1 cellular context compared by ENCODE assay signal in genomic region chr13:49792550-49793324, GRCh38.
A peak's percentile ranks its signal among the peaks of the same experiment; 100 is the strongest.
TF ChIP-seq lines count a peak whose summit lies in the region.

A gene with protein sequence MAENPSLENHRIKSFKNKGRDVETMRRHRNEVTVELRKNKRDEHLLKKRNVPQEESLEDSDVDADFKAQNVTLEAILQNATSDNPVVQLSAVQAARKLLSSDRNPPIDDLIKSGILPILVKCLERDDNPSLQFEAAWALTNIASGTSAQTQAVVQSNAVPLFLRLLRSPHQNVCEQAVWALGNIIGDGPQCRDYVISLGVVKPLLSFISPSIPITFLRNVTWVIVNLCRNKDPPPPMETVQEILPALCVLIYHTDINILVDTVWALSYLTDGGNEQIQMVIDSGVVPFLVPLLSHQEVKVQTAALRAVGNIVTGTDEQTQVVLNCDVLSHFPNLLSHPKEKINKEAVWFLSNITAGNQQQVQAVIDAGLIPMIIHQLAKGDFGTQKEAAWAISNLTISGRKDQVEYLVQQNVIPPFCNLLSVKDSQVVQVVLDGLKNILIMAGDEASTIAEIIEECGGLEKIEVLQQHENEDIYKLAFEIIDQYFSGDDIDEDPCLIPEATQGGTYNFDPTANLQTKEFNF (minus strand): TSS chr13:49792682. CDS start chr13:49792506, 176 bp downstream.

TF ChIP-seq in HepG2, 621 proteins besides CTCF, POLR2A, EP300 and RAD21 (continued from another document):
- TF ChIP-seq, protein P1, sequence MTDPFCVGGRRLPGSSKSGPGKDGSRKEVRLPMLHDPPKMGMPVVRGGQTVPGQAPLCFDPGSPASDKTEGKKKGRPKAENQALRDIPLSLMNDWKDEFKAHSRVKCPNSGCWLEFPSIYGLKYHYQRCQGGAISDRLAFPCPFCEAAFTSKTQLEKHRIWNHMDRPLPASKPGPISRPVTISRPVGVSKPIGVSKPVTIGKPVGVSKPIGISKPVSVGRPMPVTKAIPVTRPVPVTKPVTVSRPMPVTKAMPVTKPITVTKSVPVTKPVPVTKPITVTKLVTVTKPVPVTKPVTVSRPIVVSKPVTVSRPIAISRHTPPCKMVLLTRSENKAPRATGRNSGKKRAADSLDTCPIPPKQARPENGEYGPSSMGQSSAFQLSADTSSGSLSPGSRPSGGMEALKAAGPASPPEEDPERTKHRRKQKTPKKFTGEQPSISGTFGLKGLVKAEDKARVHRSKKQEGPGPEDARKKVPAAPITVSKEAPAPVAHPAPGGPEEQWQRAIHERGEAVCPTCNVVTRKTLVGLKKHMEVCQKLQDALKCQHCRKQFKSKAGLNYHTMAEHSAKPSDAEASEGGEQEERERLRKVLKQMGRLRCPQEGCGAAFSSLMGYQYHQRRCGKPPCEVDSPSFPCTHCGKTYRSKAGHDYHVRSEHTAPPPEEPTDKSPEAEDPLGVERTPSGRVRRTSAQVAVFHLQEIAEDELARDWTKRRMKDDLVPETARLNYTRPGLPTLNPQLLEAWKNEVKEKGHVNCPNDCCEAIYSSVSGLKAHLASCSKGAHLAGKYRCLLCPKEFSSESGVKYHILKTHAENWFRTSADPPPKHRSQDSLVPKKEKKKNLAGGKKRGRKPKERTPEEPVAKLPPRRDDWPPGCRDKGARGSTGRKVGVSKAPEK (CRISPR knock-in tag; IDR thresholded peaks at IDR 0.05; ENCODE audit: borderline replicate concordance), result no peak
- no peak for TF ChIP-seq ATAD3A (CRISPR knock-in tag; IDR thresholded peaks at IDR 0.05)
- TF ChIP-seq BORCS8-MEF2B (CRISPR knock-in tag; IDR thresholded peaks at IDR 0.05), result peak; percentile 79
- TF ChIP-seq, protein P2, sequence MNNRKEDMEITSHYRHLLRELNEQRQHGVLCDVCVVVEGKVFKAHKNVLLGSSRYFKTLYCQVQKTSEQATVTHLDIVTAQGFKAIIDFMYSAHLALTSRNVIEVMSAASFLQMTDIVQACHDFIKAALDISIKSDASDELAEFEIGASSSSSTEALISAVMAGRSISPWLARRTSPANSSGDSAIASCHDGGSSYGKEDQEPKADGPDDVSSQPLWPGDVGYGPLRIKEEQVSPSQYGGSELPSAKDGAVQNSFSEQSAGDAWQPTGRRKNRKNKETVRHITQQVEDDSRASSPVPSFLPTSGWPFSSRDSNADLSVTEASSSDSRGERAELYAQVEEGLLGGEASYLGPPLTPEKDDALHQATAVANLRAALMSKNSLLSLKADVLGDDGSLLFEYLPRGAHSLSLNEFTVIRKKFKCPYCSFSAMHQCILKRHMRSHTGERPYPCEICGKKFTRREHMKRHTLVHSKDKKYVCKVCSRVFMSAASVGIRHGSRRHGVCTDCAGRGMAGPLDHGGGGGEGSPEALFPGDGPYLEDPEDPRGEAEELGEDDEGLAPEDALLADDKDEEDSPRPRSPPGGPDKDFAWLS (CRISPR knock-in tag; IDR thresholded peaks at IDR 0.05; ENCODE audit: borderline replicate concordance), result no peak
